In the genomic region with DNA sequence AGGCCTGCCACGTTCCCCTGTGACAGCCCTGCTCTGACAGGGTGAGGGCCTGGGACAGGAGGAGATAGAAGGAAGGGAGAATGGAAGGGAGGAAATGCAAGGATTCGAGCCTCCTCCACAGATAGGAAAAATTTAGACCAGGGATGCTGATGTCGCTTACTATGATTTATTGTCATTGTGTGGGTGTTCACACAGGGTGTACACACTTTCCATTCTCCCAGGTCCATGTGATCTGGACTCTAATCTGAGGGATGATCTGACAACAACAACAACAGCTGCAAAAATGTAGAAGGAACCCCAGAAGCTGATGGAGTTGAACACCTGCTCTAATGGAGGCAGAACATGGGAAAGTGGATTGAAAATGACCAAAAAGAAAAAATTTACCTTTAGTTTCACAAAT, we compare ENCODE assay signal across 23 cellular contexts.
"Had no signal": no experiment of that assay in that cellular context is flagged by ENCODE, and none has a peak within 500 bp of the region (broad histone marks: within the 10 kb centered on the region; RNA-seq: fewer than 3 reads in every experiment).

No MANE protein-coding gene starts in this region.

- H3K9ac ChIP-seq: SK-N-SH had no signal

- H3K9me3 ChIP-seq: heart right ventricle, neutrophil, pancreas, psoas muscle, SK-N-SH, upper lobe of left lung had no signal

- H3K27ac Mint-ChIP-seq: activated naive CD8-positive, alpha-beta T cell treated with anti-CD3 and anti-CD28 coated beads, Interleukin-2, amount 10 ng/mL, durations not matched to agents 7 days and 5 days; memory B cell had no signal

- H3K36me3 ChIP-seq: heart right ventricle, neutrophil, pancreas, upper lobe of left lung had no signal

- H3K27ac ChIP-seq: neutrophil, pancreas, psoas muscle, skin epidermis, upper lobe of left lung had no signal

- H3K4me2 ChIP-seq: SK-N-SH had no signal

- H3K36me3 Mint-ChIP-seq: activated naive CD8-positive, alpha-beta T cell treated with anti-CD3 and anti-CD28 coated beads, Interleukin-2, amount 10 ng/mL, durations not matched to agents 7 days and 5 days; memory B cell had no signal

- H3K27me3 ChIP-seq: heart right ventricle, neutrophil, pancreas, upper lobe of left lung had no signal

- H3K4me1 ChIP-seq: pancreas, psoas muscle, upper lobe of left lung had no signal

- H3K4me3 Mint-ChIP-seq: activated naive CD8-positive, alpha-beta T cell treated with anti-CD3 and anti-CD28 coated beads, Interleukin-2, amount 10 ng/mL, durations not matched to agents 7 days and 5 days; memory B cell had no signal

- ATAC-seq: left colon, pancreas, psoas muscle, right cardiac atrium had no signal

- FAIRE-seq: pancreas, TTC549 had no signal

- H3K9me3 Mint-ChIP-seq: activated naive CD8-positive, alpha-beta T cell treated with anti-CD3 and anti-CD28 coated beads, Interleukin-2, amount 10 ng/mL, durations not matched to agents 7 days and 5 days; memory B cell had no signal

- H3K4me3 ChIP-seq: heart right ventricle, pancreas, psoas muscle, skin epidermis, upper lobe of left lung had no signal

- DNase-seq: activated CD4-positive, alpha-beta T cell treated with anti-CD3 and anti-CD28 coated beads for 1 hour; activated CD4-positive, alpha-beta T cell treated with anti-CD3 and anti-CD28 coated beads, Interleukin-2, amount 50 U/mL, for 4 hours; activated CD8-positive, alpha-beta memory T cell treated with anti-CD3 and anti-CD28 coated beads for 24 hours; activated CD8-positive, alpha-beta memory T cell treated with anti-CD3 and anti-CD28 coated beads, Interleukin-2, amount 50 U/mL, for 4 hours; activated naive CD4-positive, alpha-beta T cell treated with Interleukin-2 at 50 U/mL for 16 hours; activated naive CD8-positive, alpha-beta T cell treated with anti-CD3 and anti-CD28 coated beads, Interleukin-2, amount 10 ng/mL, durations not matched to agents 7 days and 5 days; activated T-cell treated with anti-CD3 and anti-CD28 coated beads, Interleukin-2, amount 50 U/mL, for 48 hours; amygdala; foreskin fibroblast; heart right ventricle; islet precursor cell; left colon; pancreas; psoas muscle; right cardiac atrium; SK-N-SH; stimulated activated naive CD4-positive, alpha-beta T cell; T-helper 1 cell; upper lobe of left lung had no signal
